16 cellular contexts compared by ENCODE assay signal in genomic region chr3:149726716-149727407, GRCh38. TPM values are rescaled to one million over a fixed set of nuclear protein-coding genes. Genes with fewer than 3 reads are reported as not detected.
DNase-seq lines count a peak whose midpoint lies in the region; ATAC-seq and TF ChIP-seq lines count a peak whose summit lies in the region.
"Had no signal": no experiment of that assay in that cellular context is flagged by ENCODE, and none has a peak within 500 bp of the region (broad histone marks: within the 10 kb centered on the region; RNA-seq: fewer than 3 reads in every experiment).

No MANE protein-coding gene starts in this region.

- H3K36me3 Mint-ChIP-seq in activated naive CD4-positive, alpha-beta T cell treated with anti-CD3 and anti-CD28 coated beads, Interleukin-2, amount 50 U/mL, for 72 hours = peaks cover 0 to 18% of the 10 kb centered on the region in 2 donors
- H3K36me3 Mint-ChIP-seq: natural killer cell treated with Interleukin-12 subunit alpha and Interleukin-12 subunit beta and Interleukin-15 and Interleukin-18, amount 100 ng/mL, for 72 hours had no signal

- H3K36me3 ChIP-seq in esophagus muscularis mucosa = no peaks in the 10 kb centered on the region
- H3K36me3 ChIP-seq: brain microvascular endothelial cell had no signal

- H3K27me3 ChIP-seq in esophagus muscularis mucosa = no peaks in the 10 kb centered on the region
- H3K27me3 ChIP-seq: brain microvascular endothelial cell had no signal

- H3K4me1 ChIP-seq in esophagus muscularis mucosa = no peaks in the 10 kb centered on the region

- ATAC-seq in activated naive CD4-positive, alpha-beta T cell treated with anti-CD3 and anti-CD28 coated beads, Interleukin-2, amount 50 U/mL, for 72 hours = peak; percentile 46 to 98
- ATAC-seq in GM21717 (IDR thresholded peaks at IDR 0.05; ENCODE audit: unreplicated experiment) (peak; percentile 95), HG03378 (IDR thresholded peaks at IDR 0.05; ENCODE audit: unreplicated experiment) (peak; percentile 87), HG02763 (IDR thresholded peaks at IDR 0.05; ENCODE audit: unreplicated experiment) (no peak)

- intact Hi-C loops in esophagus muscularis mucosa (cut with DNase I) = no loop called here

- no peak overlapping the region for H3K4me3 ChIP-seq in esophagus muscularis mucosa

- TF ChIP-seq POLR2A in esophagus muscularis mucosa (IDR thresholded peaks at IDR 0.05; ENCODE audit: low read depth) = no peak

- 94% methylated on average over 2 of the region's 2 CpGs for WGBS in esophagus muscularis mucosa

- TF ChIP-seq CTCF in esophagus muscularis mucosa (IDR thresholded peaks at IDR 0.05) = no peak

- H3K9me3 Mint-ChIP-seq in activated naive CD4-positive, alpha-beta T cell treated with anti-CD3 and anti-CD28 coated beads, Interleukin-2, amount 50 U/mL, for 72 hours = peaks cover 4 to 9% of the 10 kb centered on the region in 2 donors
- H3K9me3 Mint-ChIP-seq: natural killer cell treated with Interleukin-12 subunit alpha and Interleukin-12 subunit beta and Interleukin-15 and Interleukin-18, amount 100 ng/mL, for 72 hours had no signal

- TF ChIP-seq EP300 in esophagus muscularis mucosa (IDR thresholded peaks at IDR 0.05) = no peak

- H3K27ac Mint-ChIP-seq in activated naive CD4-positive, alpha-beta T cell treated with anti-CD3 and anti-CD28 coated beads, Interleukin-2, amount 50 U/mL, for 72 hours = no peak overlapping the region
- H3K27ac Mint-ChIP-seq: activated CD4-positive, alpha-beta T cell treated with anti-CD3 and anti-CD28 coated beads, Interleukin-2, amount 10 ng/mL, durations not matched to agents 7 days and 5 days; natural killer cell treated with Interleukin-12 subunit alpha and Interleukin-12 subunit beta and Interleukin-15 and Interleukin-18, amount 100 ng/mL, for 72 hours had no signal

- no peaks in the 10 kb centered on the region for H3K9me3 ChIP-seq in esophagus muscularis mucosa

- DNase-seq in activated naive CD4-positive, alpha-beta T cell treated with anti-CD3 and anti-CD28 coated beads, Interleukin-2, amount 50 U/mL, for 72 hours (ENCODE audit: low spot score in 2 of 2) = peak in 1 of 2 donors; percentile 12
- no peak for DNase-seq in activated naive CD4-positive, alpha-beta T cell (lab: John Stamatoyannopoulos, UW)
- no peak for DNase-seq in esophagus muscularis mucosa (ENCODE audit: extremely low spot score)
- DNase-seq in epidermal melanocyte (ENCODE audit: insufficient read length, low spot score) = no peak
- no peak for DNase-seq in NCI-H146 (lab: John Stamatoyannopoulos, UW)
- DNase-seq: activated CD4-positive, alpha-beta T cell treated with anti-CD3 and anti-CD28 coated beads, Interleukin-2, amount 10 ng/mL, durations not matched to agents 7 days and 5 days; brain microvascular endothelial cell; erythroblast; NCI-H510A treated with DMSO at 0.1 percent for 48 hours; SIG-M5; small intestine had no signal

- no peak overlapping the region for H3K27ac ChIP-seq in esophagus muscularis mucosa (replicated peaks in 1 of 4)
- H3K27ac ChIP-seq: brain microvascular endothelial cell, KMS-11 had no signal

RNA-seq across cellular contexts. Expression of gene COMMD2, which starts 25.4 kb away (rescaled TPM):
- 10 to 100 TPM; 24.6 to 25.0 TPM for total RNA-seq in activated naive CD4-positive, alpha-beta T cell treated with anti-CD3 and anti-CD28 coated beads, Interleukin-2, amount 50 U/mL, for 72 hours
- 10 to 100 TPM; 16.6 to 28.3 (median 20.9) TPM for total RNA-seq in esophagus muscularis mucosa
